Comparison of ENCODE assay signal across 27 cellular contexts in genomic region chr10:6770846-6771245, GRCh38.
A peak's percentile ranks its signal among the peaks of the same experiment; 100 is the strongest.
DNase-seq lines count a peak whose midpoint lies in the region; ATAC-seq, FAIRE-seq and TF ChIP-seq lines count a peak whose summit lies in the region.
"Had no signal": no experiment of that assay in that cellular context is flagged by ENCODE, and none has a peak within 500 bp of the region (broad histone marks: within the 10 kb centered on the region; RNA-seq: fewer than 3 reads in every experiment).

No MANE protein-coding gene starts in this region.

- H3K79me1 ChIP-seq in H1 (ENCODE audit: low read depth, low read length): no peaks in the 10 kb centered on the region

- no peak overlapping the region for H3K4me2 ChIP-seq in H1 (ENCODE audit: insufficient read depth in 1 of 2, low read depth in 2 of 2, low read length in 2 of 2)
- H3K4me2 ChIP-seq: BLaER1 had no signal

- H3K9me3 Mint-ChIP-seq in WTC11: peaks cover 9% of the 10 kb centered on the region

- peak overlapping the region; percentile 46; the same call in 1 of the 2 replicates for H4K8ac ChIP-seq in H1 (ENCODE audit: extremely low read depth, insufficient read depth, low read length)

- no peak overlapping the region for H3K18ac ChIP-seq in H1 (ENCODE audit: extremely low read depth, low read length)

- DNase-seq in HAP-1 (ENCODE audit: low spot score in 2 of 2): peak; percentile 74 to 83
- no peak for DNase-seq in H1 (ENCODE audit: low read depth in 1 of 2, low spot score in 2 of 2)
- DNase-seq in iris pigment epithelial cell (ENCODE audit: low read depth): peak; percentile 17
- DNase-seq in tibial artery: no peak
- no peak for DNase-seq in cerebellum (ENCODE audit: low spot score)
- no peak for DNase-seq in WTC11 (ENCODE audit: low spot score)
- DNase-seq: 8988T; activated CD4-positive, alpha-beta T cell treated with anti-CD3 and anti-CD28 coated beads for 36 hours; activated effector memory CD4-positive, alpha-beta T cell treated with Interleukin-2 at 50 U/mL for 16 hours; activated T-cell treated with anti-CD3 and anti-CD28 coated beads for 4 hours; body of pancreas; left colon; NCI-H1417 treated with DMSO at 0.1 percent for 48 hours; NCI-H2081 treated with DMSO at 0.1 percent for 48 hours; NCI-H446; NCI-H774; right lobe of liver; stimulated activated CD4-positive, alpha-beta T cell treated with anti-CD3 and anti-CD28 coated beads, Interleukin-4, amount 100 ng/mL, for 4 hours; stimulated activated naive B cell treated with anti-CD40 and anti-IgM and Interleukin-4, amounts not matched to agents 10 μg/mL and 1 μg/mL and 100 μg/mL, for 72 hours; T-helper 2 cell; uterus had no signal

- no peak overlapping the region for H2BK120ac ChIP-seq in H1 (replicated peaks; ENCODE audit: low read depth, low read length)

- peaks cover 16% of the 10 kb centered on the region for H3K27me3 Mint-ChIP-seq in WTC11 (ENCODE audit: low read depth)

- no peaks in the 10 kb centered on the region for H3K36me3 ChIP-seq in ACC112 (ENCODE audit: insufficient read depth, low read length)
- no peaks in the 10 kb centered on the region for H3K36me3 ChIP-seq in HAP-1 (replicated peaks)
- H3K36me3 ChIP-seq in H1 (ENCODE audit: control insufficient read depth in 2 of 4, insufficient read depth in 4 of 4, low read length in 3 of 4): no peaks in the 10 kb centered on the region
- no peaks in the 10 kb centered on the region for H3K36me3 ChIP-seq in tibial artery
- H3K36me3 ChIP-seq: BLaER1, right lobe of liver, suprapubic skin, uterus had no signal

- H3K23me2 ChIP-seq in H1 (ENCODE audit: low read depth, low read length): no peaks in the 10 kb centered on the region

- no peak overlapping the region for H2BK20ac ChIP-seq in H1 (ENCODE audit: low read length)

- H3K23ac ChIP-seq in H1 (ENCODE audit: insufficient read length): no peak overlapping the region

- TF ChIP-seq POLR2A in H1 (IDR thresholded peaks at IDR 0.05; ENCODE audit: control extremely low read depth in 1 of 2, low read depth in 2 of 2, low read length in 2 of 2): no peak

- no peak overlapping the region for H2AK5ac ChIP-seq in H1 (ENCODE audit: low read depth, low read length)

- H3K27ac Mint-ChIP-seq in WTC11: no peak overlapping the region
- H3K27ac Mint-ChIP-seq: activated CD4-positive, alpha-beta T cell treated with anti-CD3 and anti-CD28 coated beads for 36 hours; progenitor cell of endocrine pancreas; stimulated activated naive B cell treated with anti-CD40 and anti-IgM and Interleukin-4, amounts not matched to agents 10 μg/mL and 1 μg/mL and 100 μg/mL, for 72 hours had no signal

- H3K79me2 ChIP-seq in ACC112 (ENCODE audit: control insufficient read depth, insufficient read depth, low read length, unreplicated experiment): no peaks in the 10 kb centered on the region
- H3K79me2 ChIP-seq in H1 (ENCODE audit: control insufficient read depth in 1 of 2, insufficient read depth in 2 of 2, low read length in 2 of 2): no peaks in the 10 kb centered on the region

- peaks cover 15% of the 10 kb centered on the region for H3K4me1 Mint-ChIP-seq in WTC11
- H3K4me1 Mint-ChIP-seq: activated CD4-positive, alpha-beta T cell treated with anti-CD3 and anti-CD28 coated beads for 36 hours; stimulated activated naive B cell treated with anti-CD40 and anti-IgM and Interleukin-4, amounts not matched to agents 10 μg/mL and 1 μg/mL and 100 μg/mL, for 72 hours had no signal

- no peak for TF ChIP-seq CTCF in H1 (IDR thresholded peaks at IDR 0.05; ENCODE audit: control extremely low read depth in 1 of 3, insufficient read depth in 1 of 3, low read depth in 1 of 3, low read length in 3 of 3)
- TF ChIP-seq CTCF in tibial artery (IDR thresholded peaks at IDR 0.05): no peak
- no peak for TF ChIP-seq CTCF in WTC11 (IDR thresholded peaks at IDR 0.05)

- no peak for TF ChIP-seq EP300 in H1 (IDR thresholded peaks at IDR 0.05; ENCODE audit: borderline replicate concordance in 1 of 2, low read depth in 2 of 2, low read length in 2 of 2)

- 93% methylated on average over 6 of the region's 6 CpGs; no CpG with 5 or more reads in 1 of the 2 experiments for WGBS in H1 (ENCODE audit: extremely low coverage in 1 of 2, insufficient coverage in 1 of 2, insufficient read length in 1 of 2, insufficient replicate concordance in 2 of 2, low coverage in 1 of 2, low lambda C conversion rate in 2 of 2, missing lambda C conversion rate in 1 of 2), 2 experiments

- H3K27me3 ChIP-seq in ACC112 (ENCODE audit: insufficient read depth, low read length) (no peaks in the 10 kb centered on the region), HAP-1 (ENCODE audit: low read depth) (no peaks in the 10 kb centered on the region), H1 (replicated peaks in 1 of 4; ENCODE audit: control insufficient read depth in 3 of 4, extremely low read depth in 1 of 4, insufficient read depth in 3 of 4, low read length in 3 of 4) (no peaks in the 10 kb centered on the region; a peak in 2 of 7 replicates), tibial artery (no peaks in the 10 kb centered on the region)
- H3K27me3 ChIP-seq: BLaER1, body of pancreas, right lobe of liver, uterus had no signal

- H2BK5ac ChIP-seq in H1 (ENCODE audit: low read depth, low read length): no peak overlapping the region

- peak overlapping the region; percentile 42 for H2AFZ ChIP-seq in ACC112 (ENCODE audit: low read length, unreplicated experiment)
- H2AFZ ChIP-seq in H1 (ENCODE audit: low read length): no peak overlapping the region

- no peak overlapping the region for H3K4me3 Mint-ChIP-seq in WTC11
- H3K4me3 Mint-ChIP-seq: activated CD4-positive, alpha-beta T cell treated with anti-CD3 and anti-CD28 coated beads for 36 hours; stimulated activated naive B cell treated with anti-CD40 and anti-IgM and Interleukin-4, amounts not matched to agents 10 μg/mL and 1 μg/mL and 100 μg/mL, for 72 hours had no signal

- no peak overlapping the region for H3K9ac ChIP-seq in H1 (replicated peaks in 1 of 4; ENCODE audit: extremely low read depth in 1 of 4, low read depth in 3 of 4, low read length in 3 of 4)
- H3K9ac ChIP-seq: BLaER1 had no signal

- H4K5ac ChIP-seq in H1 (ENCODE audit: insufficient read length, low read depth, low read length): no peak overlapping the region

- POLR2A ChIA-PET in H1 (lab: Charles Lee; ENCODE audit: partially characterized antibody) (interaction anchor here (0.7 kb wide), 1 partner anchor 261 kb away, joined by 3 read pairs; no protein-coding TSS in a partner anchor), WTC11 (lab: Charles Lee) (no interaction called here)

- no peak overlapping the region for H2BK12ac ChIP-seq in H1 (ENCODE audit: low read depth, low read length)

- no peak overlapping the region for H4K91ac ChIP-seq in H1 (replicated peaks; ENCODE audit: insufficient read length, low read length)

- H3K14ac ChIP-seq in H1 (ENCODE audit: insufficient read length): no peak overlapping the region

- H4K20me1 ChIP-seq in H1 (replicated peaks in 1 of 2; ENCODE audit: control insufficient read depth in 1 of 2, insufficient read depth in 2 of 2, low read length in 2 of 2): no peaks in the 10 kb centered on the region
- H4K20me1 ChIP-seq: BLaER1 had no signal

- H3K56ac ChIP-seq in H1 (replicated peaks; ENCODE audit: insufficient read length, low read depth, low read length): no peak overlapping the region

- ATAC-seq in HG03469 (IDR thresholded peaks at IDR 0.05; ENCODE audit: unreplicated experiment) (no peak), WTC11 (no peak)
- ATAC-seq: activated CD4-positive, alpha-beta T cell treated with anti-CD3 and anti-CD28 coated beads for 36 hours; body of pancreas; left colon; right lobe of liver; SK-N-SH treated with all-trans-retinoic acid at 6 μM for 48 hours had no signal

- no peak overlapping the region for H3K4ac ChIP-seq in H1 (replicated peaks; ENCODE audit: insufficient read length, low read depth, low read length)

- peaks cover 6% of the 10 kb centered on the region; the same call in 1 of the 2 replicates for H3K36me3 Mint-ChIP-seq in WTC11

- CTCF ChIA-PET in H1 (lab: Charles Lee; ENCODE audit: partially characterized antibody) (no interaction called here), WTC11 (lab: Charles Lee) (interaction anchor here (1.0 kb wide), 1 partner anchor 11 kb away, joined by 4 read pairs; no protein-coding TSS in a partner anchor)

- intact Hi-C loops in tibial artery (cut with DNase I; ENCODE audit: low total_unique reads): no loop called here

- no peak for TF ChIP-seq RAD21 in H1 (IDR thresholded peaks at IDR 0.05 in 1 of 2, conservative IDR thresholded peaks at IDR 0.05 in 1 of 2; ENCODE audit: low read depth in 2 of 2, low read length in 2 of 2)

- no peak for FAIRE-seq in H1 (lab: Jason Lieb, UNC)

- no peak overlapping the region for H3K4me3 ChIP-seq in ACC112 (ENCODE audit: low read depth, low read length)
- no peak overlapping the region for H3K4me3 ChIP-seq in HAP-1
- no peak overlapping the region for H3K4me3 ChIP-seq in H1 (ENCODE audit: extremely low read depth in 1 of 4, insufficient read depth in 2 of 4, low read depth in 3 of 4, low read length in 4 of 4)
- no peak overlapping the region for H3K4me3 ChIP-seq in tibial artery
- H3K4me3 ChIP-seq: BLaER1, body of pancreas, right lobe of liver, suprapubic skin, uterus had no signal

- H3K27ac ChIP-seq in ACC112 (ENCODE audit: low read depth, low read length) (peak overlapping the region; percentile 48), H1 (ENCODE audit: low read depth, low read length) (no peak overlapping the region), tibial artery (no peak overlapping the region)
- H3K27ac ChIP-seq: BLaER1, body of pancreas, right lobe of liver, suprapubic skin, uterus had no signal

- H3K9me3 ChIP-seq in HAP-1: peaks cover 4% of the 10 kb centered on the region; the same call in 1 of the 2 replicates
- H3K9me3 ChIP-seq in H1 (ENCODE audit: insufficient read depth in 2 of 2, low read depth in 1 of 2, low read length in 1 of 2): peaks cover 3 to 5% of the 10 kb centered on the region in 2 experiments; a peak in 2 of 4 replicates
- H3K9me3 ChIP-seq in tibial artery: no peaks in the 10 kb centered on the region
- H3K9me3 ChIP-seq: right lobe of liver, uterus had no signal

- H2BK15ac ChIP-seq in H1 (ENCODE audit: low read length): no peak overlapping the region

- in situ Hi-C loops in HAP-1 (cut with MboI; ENCODE audit: low sequenced_read_pairs): no loop called here

- H3K4me1 ChIP-seq in ACC112 (ENCODE audit: control insufficient read depth, insufficient read depth, low read length, unreplicated experiment) (peaks cover 13% of the 10 kb centered on the region), HAP-1 (peaks cover 16% of the 10 kb centered on the region), H1 (replicated peaks in 1 of 4; ENCODE audit: control insufficient read depth in 3 of 4, insufficient read depth in 4 of 4, low read length in 3 of 4) (peaks cover 0 to 4% (median 0%) of the 10 kb centered on the region in 4 experiments; a peak in 1 of 7 replicates), tibial artery (no peaks in the 10 kb centered on the region)
- H3K4me1 ChIP-seq: BLaER1, body of pancreas, right lobe of liver, suprapubic skin, uterus had no signal

TF ChIP-seq in H1, 55 proteins besides CTCF, POLR2A, EP300 and RAD21 (continues in another document):
- TF ChIP-seq BRCA1 (IDR thresholded peaks at IDR 0.05; ENCODE audit: low read depth, low read length) (no peak), CHD2 (IDR thresholded peaks at IDR 0.05; ENCODE audit: low read length) (no peak)

TF ChIP-seq in WTC11, 78 proteins besides CTCF, POLR2A, EP300 and RAD21 (continues in another document):
- no peak for TF ChIP-seq ATF1 (CRISPR knock-in tag; IDR thresholded peaks at IDR 0.05)
- no peak for TF ChIP-seq IRF2 (CRISPR knock-in tag; IDR thresholded peaks at IDR 0.05; ENCODE audit: borderline replicate concordance, low read depth)
- no peak for TF ChIP-seq HMGA2 (CRISPR knock-in tag; IDR thresholded peaks at IDR 0.05)

Comparison
In these comparisons a context has a peak if more than half of its experiments do, and no peak if none do; other contexts are left out.
1. DNase-seq: peak in HAP-1 (2 of 2) and iris pigment epithelial cell (single experiment); none in H1 (0 of 2), tibial artery (0 of 2), cerebellum (single experiment) and WTC11 (single experiment).